9 cellular contexts compared by ENCODE assay signal in the genomic region with DNA sequence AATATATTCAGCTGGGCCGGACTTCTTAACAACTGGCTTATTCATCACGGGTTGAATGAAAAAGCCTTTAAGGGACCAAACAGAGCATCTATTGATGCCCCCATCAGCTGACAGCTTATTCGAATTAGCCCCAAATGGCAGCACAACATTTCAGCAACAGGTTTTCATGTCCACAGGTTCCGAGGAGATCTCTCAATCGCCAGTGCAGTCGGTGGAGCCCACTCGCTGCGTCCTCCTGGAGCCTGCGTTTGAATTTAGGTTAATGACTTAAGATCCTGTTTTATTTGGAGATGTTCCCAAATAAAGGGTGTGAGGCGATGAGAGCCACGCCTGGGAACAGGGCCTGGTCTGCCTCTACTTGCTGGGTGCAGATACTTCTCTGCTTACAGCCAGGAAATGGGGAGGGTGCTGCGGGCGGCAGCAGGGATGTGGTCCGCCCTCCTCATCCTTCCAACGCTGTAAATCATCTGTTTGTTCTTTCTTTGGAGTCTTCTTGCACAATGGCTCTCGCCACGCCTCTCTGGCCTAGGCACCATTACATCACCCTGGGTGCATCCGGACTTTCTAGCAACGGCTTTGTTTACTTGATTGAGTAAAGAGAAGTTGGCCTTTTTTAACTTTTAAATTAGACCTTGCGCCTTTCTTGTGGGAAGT. TPM values are rescaled to one million over a fixed set of nuclear protein-coding genes. Genes with fewer than 3 reads are reported as not detected.
DNase-seq lines count a peak whose midpoint lies in the region; ATAC-seq and TF ChIP-seq lines count a peak whose summit lies in the region.
"Had no signal": no experiment of that assay in that cellular context is flagged by ENCODE, and none has a peak within 500 bp of the region (broad histone marks: within the 10 kb centered on the region; RNA-seq: fewer than 3 reads in every experiment).

No MANE protein-coding gene starts in this region.

- DNase-seq in COLO668 (lab: John Stamatoyannopoulos, UW; ENCODE audit: unreplicated experiment): peak; percentile 85
- peak; percentile 98 for DNase-seq in NCI-H460 (ENCODE audit: extremely low read depth, low read depth)
- peak; percentile 32 for DNase-seq in activated T-cell treated with anti-CD3 and anti-CD28 coated beads for 24 hours (ENCODE audit: low read depth)
- peak; percentile 13 for DNase-seq in stimulated activated CD8-positive, alpha-beta memory T cell treated with anti-CD3 and anti-CD28 coated beads, Interleukin-7, amount 100 ng/mL, for 24 hours (ENCODE audit: low read depth)
- no peak for DNase-seq in H9

- H3K9me3 Mint-ChIP-seq in H9: no peaks in the 10 kb centered on the region

- H3K9me3 ChIP-seq in esophagus (ENCODE audit: control insufficient read depth in 2 of 2, insufficient read depth in 1 of 2, low read depth in 1 of 2, low read length in 1 of 2): no peaks in the 10 kb centered on the region
- no peaks in the 10 kb centered on the region for H3K9me3 ChIP-seq in muscle layer of duodenum (ENCODE audit: control insufficient read depth in 1 of 2, low read length in 2 of 2)
- H3K9me3 ChIP-seq in H9 (ENCODE audit: control insufficient read depth, low read depth, low read length): no peaks in the 10 kb centered on the region

- no peaks in the 10 kb centered on the region for H3K23me2 ChIP-seq in H9 (ENCODE audit: insufficient read length, low read depth, low read length, poor library complexity, severe bottlenecking)

- no peak overlapping the region for H3K23ac ChIP-seq in H9 (ENCODE audit: insufficient read length, low read depth, low read length)

- H3K27me3 Mint-ChIP-seq in H9 (ENCODE audit: low read depth): no peaks in the 10 kb centered on the region

- H3K4me2 ChIP-seq in H9 (ENCODE audit: insufficient read depth, insufficient read length, low read length): no peak overlapping the region

- H2BK20ac ChIP-seq in H9 (ENCODE audit: low read depth, low read length, poor library complexity, severe bottlenecking): no peak overlapping the region

- no peaks in the 10 kb centered on the region for H4K20me1 ChIP-seq in H9 (ENCODE audit: control insufficient read depth, insufficient read depth, insufficient read length)

- peaks cover 12 to 42% (median 33%) of the 10 kb centered on the region in 3 experiments for H3K36me3 Mint-ChIP-seq in H9 (ENCODE audit: insufficient read depth in 1 of 3, low read depth in 3 of 3)

- TF ChIP-seq CTCF in H9 (conservative IDR thresholded peaks at IDR 0.05): no peak

- no peaks in the 10 kb centered on the region for H3K79me2 ChIP-seq in H9 (ENCODE audit: insufficient read depth, low read length)

- H2AFZ ChIP-seq in H9 (ENCODE audit: low read length): no peak overlapping the region

- H3K27ac Mint-ChIP-seq in H9: peak overlapping the region in 1 of 3 experiments; percentile 1; a peak in 3 of 7 replicates

- no peak overlapping the region for H3T11ph ChIP-seq in H9 (ENCODE audit: low read length)

- H2BK12ac ChIP-seq in H9 (ENCODE audit: insufficient read length, low read depth, low read length): no peak overlapping the region

- no peak overlapping the region for H4K91ac ChIP-seq in H9 (ENCODE audit: insufficient read length, low read depth, low read length)

- peaks cover 1 to 4% of the 10 kb centered on the region in 2 donors for H3K36me3 ChIP-seq in esophagus (ENCODE audit: control insufficient read depth in 2 of 2, insufficient read depth in 2 of 2, low read length in 1 of 2)
- peaks cover 8 to 22% of the 10 kb centered on the region in 2 donors for H3K36me3 ChIP-seq in muscle layer of duodenum (ENCODE audit: control insufficient read depth in 1 of 2, insufficient read depth in 2 of 2, low read length in 2 of 2)

- no peaks in the 10 kb centered on the region for H3K79me1 ChIP-seq in H9 (ENCODE audit: insufficient read depth, low read depth, low read length, poor library complexity, severe bottlenecking)

- no peak overlapping the region for H3K9ac ChIP-seq in H9 (ENCODE audit: extremely low read depth, insufficient read length, low read length)

- no peak for ATAC-seq in GM19351 (IDR thresholded peaks at IDR 0.05; ENCODE audit: unreplicated experiment)
- ATAC-seq: HCT116 had no signal

- H3K18ac ChIP-seq in H9 (ENCODE audit: insufficient read length, low read depth, low read length): no peak overlapping the region

- H2BK120ac ChIP-seq in H9 (ENCODE audit: low read depth, low read length, poor library complexity, severe bottlenecking): no peak overlapping the region

- H3K27ac ChIP-seq in esophagus (ENCODE audit: low read depth in 2 of 2, low read length in 1 of 2) (peak overlapping the region; percentile 83 to 93), muscle layer of duodenum (ENCODE audit: low read length) (peak overlapping the region; percentile 57), H9 (ENCODE audit: insufficient read length, low read depth, low read length) (no peak overlapping the region)

- H3K27me3 ChIP-seq in esophagus (ENCODE audit: control insufficient read depth in 1 of 2, insufficient read depth in 2 of 2, low read length in 2 of 2) (no peaks in the 10 kb centered on the region), muscle layer of duodenum (ENCODE audit: low read depth, low read length) (no peaks in the 10 kb centered on the region), H9 (ENCODE audit: insufficient read depth, low read length) (no peaks in the 10 kb centered on the region)

- no peak overlapping the region for H4K8ac ChIP-seq in H9 (replicated peaks; ENCODE audit: insufficient read length, low read depth, low read length)

- 11 to 33% methylated on average over 20 of the region's 20 CpGs for WGBS in esophagus, 2 donors
- WGBS in H9 (ENCODE audit: extremely low coverage, insufficient read length, low lambda C conversion rate): no CpG with 5 or more reads among the region's 20 CpGs

- no peak overlapping the region for H2BK5ac ChIP-seq in H9 (ENCODE audit: insufficient read length, low read length)

- H4K5ac ChIP-seq in H9 (ENCODE audit: insufficient read length, low read depth, low read length): no peak overlapping the region

- H3K4me3 ChIP-seq in esophagus (ENCODE audit: low read depth in 1 of 2, low read length in 2 of 2): no peak overlapping the region
- no peak overlapping the region for H3K4me3 ChIP-seq in muscle layer of duodenum (ENCODE audit: low read depth in 1 of 2, low read length in 2 of 2)

- H3K14ac ChIP-seq in H9 (ENCODE audit: insufficient read depth, low read length): no peak overlapping the region

- no peak overlapping the region for H3K4ac ChIP-seq in H9 (ENCODE audit: low read depth, low read length)

- H3K4me1 Mint-ChIP-seq in H9: no peaks in the 10 kb centered on the region

- no peak overlapping the region for H3K4me3 Mint-ChIP-seq in H9

- no peak overlapping the region for H3K56ac ChIP-seq in H9 (ENCODE audit: insufficient read length, low read depth, low read length)

- H2BK15ac ChIP-seq in H9 (ENCODE audit: low read depth, low read length): no peak overlapping the region

- no peak overlapping the region for H2AK5ac ChIP-seq in H9 (ENCODE audit: insufficient read length, low read length)

- peaks cover 0 to 4% of the 10 kb centered on the region in 2 donors for H3K4me1 ChIP-seq in esophagus (ENCODE audit: control insufficient read depth in 2 of 2, insufficient read depth in 2 of 2, low read length in 1 of 2)
- peaks cover 13 to 28% of the 10 kb centered on the region in 2 donors for H3K4me1 ChIP-seq in muscle layer of duodenum (ENCODE audit: control insufficient read depth in 1 of 2, insufficient read depth in 2 of 2, low read length in 2 of 2)
- H3K4me1 ChIP-seq in H9 (ENCODE audit: insufficient read depth, low read length): no peaks in the 10 kb centered on the region

RNA-seq across cellular contexts. Expression of a gene that starts 22.6 kb away (rescaled TPM):
- total RNA-seq in NCI-H460 (2014; rRNA removed; shearing (Covaris generic)): 96.7 and 103 TPM in 2 replicates
- 39.1 and 42.8 TPM in 2 replicates for polyA plus RNA-seq in NCI-H460 (2014; cell fraction: nucleus; rRNA removed)
- 10 to 100 TPM; 11.6 to 14.3 TPM for polyA plus RNA-seq in esophagus
- total RNA-seq in H9 (2021): 45.9 and 49.6 TPM in 2 replicates

RNA-seq across cellular contexts. Expression of a gene that starts 29.7 kb away (rescaled TPM):
- total RNA-seq in NCI-H460 (2014; rRNA removed; shearing (Covaris generic)): 22.2 and 22.7 TPM in 2 replicates
- 9.0 and 12.6 TPM in 2 replicates for polyA plus RNA-seq in NCI-H460 (2014; cell fraction: nucleus; rRNA removed)
- 10 to 100 TPM in 1 of 2 donors, 1 to 10 TPM in 1; 9.9 to 10.3 TPM for polyA plus RNA-seq in esophagus
- total RNA-seq in H9 (2021): 22.3 and 23.3 TPM in 2 replicates
